1 cellular context compared by ENCODE assay signal in the genomic region with DNA sequence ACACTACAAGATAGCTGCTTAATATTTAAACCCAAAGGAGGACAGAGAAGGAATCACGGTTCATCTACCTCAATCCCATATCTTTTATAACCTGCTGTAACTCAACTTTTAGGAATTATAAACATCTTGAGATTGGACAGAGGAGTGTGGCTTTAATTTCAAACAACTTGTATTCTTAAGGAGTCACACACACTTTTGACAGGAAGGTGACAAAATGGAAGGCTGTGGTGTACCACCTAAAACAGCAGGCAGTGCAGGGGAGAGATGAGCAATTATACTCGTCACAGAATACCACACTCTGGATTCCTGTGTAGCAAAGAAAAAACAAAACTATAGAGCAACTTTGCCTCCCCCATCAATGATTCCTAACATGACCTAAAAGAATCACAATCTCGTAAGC.
TF ChIP-seq lines count a peak whose summit lies in the region.

No MANE protein-coding gene starts in this region.

TF ChIP-seq in HepG2, 621 proteins besides CTCF, POLR2A, EP300 and RAD21 (continued from another document):
- TF ChIP-seq, protein P1, sequence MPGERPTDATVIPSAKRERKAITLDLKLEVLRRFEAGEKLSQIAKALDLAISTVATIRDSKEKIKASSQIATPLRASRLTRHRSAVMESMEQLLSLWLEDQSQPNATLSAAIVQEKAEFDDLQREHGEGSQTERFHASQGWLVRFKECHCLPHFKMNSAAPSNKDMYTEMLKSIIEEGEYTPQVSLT (CRISPR knock-in tag; IDR thresholded peaks at IDR 0.05; ENCODE audit: borderline replicate concordance, low read depth) = no peak
TF ChIP-seq in HepG2: peak in this region for 0.
